10 cellular contexts compared by ENCODE assay signal in the genomic region with DNA sequence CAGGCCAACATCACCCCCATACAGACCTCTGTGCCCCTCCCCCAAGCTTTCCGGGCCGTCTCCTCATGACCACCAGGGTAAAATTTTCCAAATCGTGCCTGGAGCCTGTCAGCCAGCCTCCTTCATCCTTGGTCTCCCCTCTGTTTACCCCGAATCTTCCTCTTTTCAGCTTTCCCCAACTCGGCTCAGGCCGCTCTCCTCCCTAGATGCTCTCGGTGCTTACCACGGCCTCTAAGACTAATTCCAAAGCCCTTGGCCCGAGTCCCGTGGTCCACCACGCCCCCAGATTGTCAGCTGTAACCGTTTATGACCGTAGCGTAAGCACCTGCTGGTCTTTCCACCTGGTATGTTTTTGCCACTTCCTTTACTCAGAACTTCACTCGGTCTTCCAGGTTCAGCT. TPM values are rescaled to one million over a fixed set of nuclear protein-coding genes. Genes with fewer than 3 reads are reported as not detected.
DNase-seq lines count a peak whose midpoint lies in the region; ATAC-seq and TF ChIP-seq lines count a peak whose summit lies in the region.
"Had no signal": no experiment of that assay in that cellular context is flagged by ENCODE, and none has a peak within 500 bp of the region (broad histone marks: within the 10 kb centered on the region; RNA-seq: fewer than 3 reads in every experiment).

No MANE protein-coding gene starts in this region.

- peaks cover 47% of the 10 kb centered on the region for H3K27me3 Mint-ChIP-seq in GM23338 (ENCODE audit: insufficient read depth, low read depth, poor library complexity)
- H3K27me3 Mint-ChIP-seq in activated T-helper 1 cell treated with anti-CD3 and anti-CD28 coated beads, Interleukin-12 subunit alpha, Interleukin-12 subunit beta, Interleukin-2, Interleukin-4 antibody, amounts not matched to agents 30 ng/mL and 10 ng/mL and 1 ng/mL, durations not matched to agents 14 hours and 24 hours and 36 hours (ENCODE audit: insufficient read depth): peaks cover 45% of the 10 kb centered on the region
- H3K27me3 Mint-ChIP-seq in naive thymus-derived CD4-positive, alpha-beta T cell: peaks cover 28 to 52% (median 38%) of the 10 kb centered on the region in 5 donors

- peaks cover 20% of the 10 kb centered on the region for H3K4me1 Mint-ChIP-seq in GM23338
- peaks cover 12% of the 10 kb centered on the region for H3K4me1 Mint-ChIP-seq in activated T-helper 1 cell treated with anti-CD3 and anti-CD28 coated beads, Interleukin-12 subunit alpha, Interleukin-12 subunit beta, Interleukin-2, Interleukin-4 antibody, amounts not matched to agents 30 ng/mL and 10 ng/mL and 1 ng/mL, durations not matched to agents 14 hours and 24 hours and 36 hours (ENCODE audit: low read depth)
- peaks cover 11 to 27% (median 21%) of the 10 kb centered on the region in 7 donors for H3K4me1 Mint-ChIP-seq in naive thymus-derived CD4-positive, alpha-beta T cell

- DNase-seq in DMS 273 (lab: John Stamatoyannopoulos, UW; ENCODE audit: unreplicated experiment): peak; percentile 58
- DNase-seq in DMS 273 treated with DMSO at 0.1 percent for 48 hours (lab: John Stamatoyannopoulos, UW): no peak
- no peak for DNase-seq in GM23338 (ENCODE audit: low spot score)
- DNase-seq in activated T-helper 1 cell treated with anti-CD3 and anti-CD28 coated beads, Interleukin-12 subunit alpha, Interleukin-12 subunit beta, Interleukin-2, Interleukin-4 antibody, amounts not matched to agents 30 ng/mL and 10 ng/mL and 1 ng/mL, durations not matched to agents 14 hours and 24 hours and 36 hours (ENCODE audit: low spot score): no peak
- no peak for DNase-seq in naive thymus-derived CD4-positive, alpha-beta T cell
- no peak for DNase-seq in NCI-H1694 (lab: John Stamatoyannopoulos, UW)
- no peak for DNase-seq in C1 segment of cervical spinal cord (lab: John Stamatoyannopoulos, UW)
- no peak for DNase-seq in thyroid gland

- H4K20me1 ChIP-seq in GM23338 (replicated peaks; ENCODE audit: insufficient read depth): peaks cover 9% of the 10 kb centered on the region

- peaks cover 5% of the 10 kb centered on the region; the same call in 1 of the 2 replicates for H3K4me1 ChIP-seq in GM23338 (ENCODE audit: insufficient read depth)
- peaks cover 0 to 13% of the 10 kb centered on the region in 2 donors for H3K4me1 ChIP-seq in naive thymus-derived CD4-positive, alpha-beta T cell (ENCODE audit: control insufficient read depth in 2 of 2, insufficient read depth in 2 of 2, low read length in 2 of 2)
- H3K4me1 ChIP-seq in thyroid gland: peaks cover 24 to 57% of the 10 kb centered on the region in 2 donors

- no peak for TF ChIP-seq POLR2A in thyroid gland (IDR thresholded peaks at IDR 0.05)

- H3K36me3 ChIP-seq in GM23338 (ENCODE audit: insufficient read depth) (no peaks in the 10 kb centered on the region), thyroid gland (no peaks in the 10 kb centered on the region)
- no peaks in the 10 kb centered on the region for H3K36me3 ChIP-seq in naive thymus-derived CD4-positive, alpha-beta T cell (ENCODE audit: control insufficient read depth in 2 of 3, insufficient read depth in 3 of 3, low read length in 3 of 3)
- H3K36me3 ChIP-seq: pancreas had no signal

- no peak for ATAC-seq in GM23338
- no peak for ATAC-seq in naive thymus-derived CD4-positive, alpha-beta T cell
- ATAC-seq: pancreas had no signal

- H3K79me2 ChIP-seq in GM23338 (replicated peaks; ENCODE audit: insufficient read depth): no peaks in the 10 kb centered on the region

- intact Hi-C loops in activated T-helper 1 cell treated with anti-CD3 and anti-CD28 coated beads, Interleukin-12 subunit alpha, Interleukin-12 subunit beta, Interleukin-2, Interleukin-4 antibody, amounts not matched to agents 30 ng/mL and 10 ng/mL and 1 ng/mL, durations not matched to agents 14 hours and 24 hours and 36 hours (cut with micrococcal nuclease): no loop called here
- intact Hi-C loops in naive thymus-derived CD4-positive, alpha-beta T cell (cut with micrococcal nuclease): no loop called here
- intact Hi-C loops in thyroid gland (cut with DNase I): loop anchor here (10.0 kb wide), 1 partner anchor 71 kb away; the partner anchor contains the start of gene AP1B1

- H3K9me3 ChIP-seq in naive thymus-derived CD4-positive, alpha-beta T cell (ENCODE audit: control insufficient read depth in 2 of 3, low read length in 3 of 3): no peaks in the 10 kb centered on the region
- no peaks in the 10 kb centered on the region for H3K9me3 ChIP-seq in thyroid gland
- H3K9me3 ChIP-seq: pancreas had no signal

- H3K27ac ChIP-seq in GM23338 (ENCODE audit: low read depth): no peak overlapping the region
- H3K27ac ChIP-seq in naive thymus-derived CD4-positive, alpha-beta T cell (ENCODE audit: low read depth, low read length): no peak overlapping the region
- no peak overlapping the region for H3K27ac ChIP-seq in thyroid gland
- H3K27ac ChIP-seq: 22Rv1, pancreas had no signal

- no peaks in the 10 kb centered on the region for H3K9me2 ChIP-seq in GM23338 (ENCODE audit: insufficient read depth)

- peak overlapping the region; percentile 84; the same call in 1 of the 2 replicates for H3K4me2 ChIP-seq in GM23338

- CTCF ChIA-PET in naive thymus-derived CD4-positive, alpha-beta T cell (lab: Charles Lee): no interaction called here

- no peak for TF ChIP-seq CTCF in GM23338 (conservative IDR thresholded peaks at IDR 0.05; ENCODE audit: low read depth in 2 of 2)
- TF ChIP-seq CTCF in thyroid gland (IDR thresholded peaks at IDR 0.05): no peak

- no peak overlapping the region for H3K27ac Mint-ChIP-seq in GM23338
- no peak overlapping the region for H3K27ac Mint-ChIP-seq in activated T-helper 1 cell treated with anti-CD3 and anti-CD28 coated beads, Interleukin-12 subunit alpha, Interleukin-12 subunit beta, Interleukin-2, Interleukin-4 antibody, amounts not matched to agents 30 ng/mL and 10 ng/mL and 1 ng/mL, durations not matched to agents 14 hours and 24 hours and 36 hours
- H3K27ac Mint-ChIP-seq in naive thymus-derived CD4-positive, alpha-beta T cell: peak overlapping the region in 1 of 9 donors; percentile 11

- no peak overlapping the region for H2AFZ ChIP-seq in GM23338

- peaks cover 24% of the 10 kb centered on the region for H3F3A ChIP-seq in GM23338 (replicated peaks; ENCODE audit: low read depth)

- H3K4me3 ChIP-seq in GM23338: 0 out of 2 replicates have a peak overlapping the region, but pooled peaks have one; percentile 61
- no peak overlapping the region for H3K4me3 ChIP-seq in naive thymus-derived CD4-positive, alpha-beta T cell (ENCODE audit: low read length)
- H3K4me3 ChIP-seq in thyroid gland (replicated peaks in 1 of 3): no peak overlapping the region

- H3K27me3 ChIP-seq in GM23338 (ENCODE audit: insufficient read depth): peaks cover 54% of the 10 kb centered on the region
- H3K27me3 ChIP-seq in naive thymus-derived CD4-positive, alpha-beta T cell (ENCODE audit: control insufficient read depth in 2 of 2, insufficient read depth in 2 of 2, low read length in 2 of 2): peaks cover 0 to 27% of the 10 kb centered on the region in 2 donors
- peaks cover 17% of the 10 kb centered on the region for H3K27me3 ChIP-seq in thyroid gland

- H3K4me3 Mint-ChIP-seq in GM23338: peak overlapping the region; percentile 68
- peak overlapping the region; percentile 40 for H3K4me3 Mint-ChIP-seq in activated T-helper 1 cell treated with anti-CD3 and anti-CD28 coated beads, Interleukin-12 subunit alpha, Interleukin-12 subunit beta, Interleukin-2, Interleukin-4 antibody, amounts not matched to agents 30 ng/mL and 10 ng/mL and 1 ng/mL, durations not matched to agents 14 hours and 24 hours and 36 hours
- peak overlapping the region; percentile 48 to 79 (median 58) for H3K4me3 Mint-ChIP-seq in naive thymus-derived CD4-positive, alpha-beta T cell

- POLR2A ChIA-PET in naive thymus-derived CD4-positive, alpha-beta T cell (lab: Charles Lee): no interaction called here

- peaks cover 7% of the 10 kb centered on the region; the same call in 1 of the 3 replicates for H3K36me3 Mint-ChIP-seq in GM23338 (ENCODE audit: low read depth)
- no peaks in the 10 kb centered on the region for H3K36me3 Mint-ChIP-seq in activated T-helper 1 cell treated with anti-CD3 and anti-CD28 coated beads, Interleukin-12 subunit alpha, Interleukin-12 subunit beta, Interleukin-2, Interleukin-4 antibody, amounts not matched to agents 30 ng/mL and 10 ng/mL and 1 ng/mL, durations not matched to agents 14 hours and 24 hours and 36 hours (ENCODE audit: low read depth)
- H3K36me3 Mint-ChIP-seq in naive thymus-derived CD4-positive, alpha-beta T cell: peaks cover 0 to 3% (median 0%) of the 10 kb centered on the region in 5 donors

- WGBS in thyroid gland, 2 donors: 8 to 13% methylated on average over 15 of the region's 15 CpGs

- peaks cover 21% of the 10 kb centered on the region for H3K9me3 Mint-ChIP-seq in GM23338
- no peaks in the 10 kb centered on the region for H3K9me3 Mint-ChIP-seq in activated T-helper 1 cell treated with anti-CD3 and anti-CD28 coated beads, Interleukin-12 subunit alpha, Interleukin-12 subunit beta, Interleukin-2, Interleukin-4 antibody, amounts not matched to agents 30 ng/mL and 10 ng/mL and 1 ng/mL, durations not matched to agents 14 hours and 24 hours and 36 hours
- H3K9me3 Mint-ChIP-seq in naive thymus-derived CD4-positive, alpha-beta T cell: peaks cover 0 to 2% (median 0%) of the 10 kb centered on the region in 11 donors

RNA-seq across cellular contexts. Expression of gene RASL10A, which starts 1.4 kb away (rescaled TPM):
- total RNA-seq in GM23338 (2014; rRNA removed; shearing (Covaris generic)): 0.54 and 3.0 TPM in 2 replicates
- 0.99 and 1.6 TPM in 2 replicates for polyA plus RNA-seq in GM23338 (2016; fragmentation: Nextera tagmentation; extraction: Ambion mirVana)
- total RNA-seq in activated T-helper 1 cell treated with anti-CD3 and anti-CD28 coated beads, Interleukin-12 subunit alpha, Interleukin-12 subunit beta, Interleukin-2, Interleukin-4 antibody, amounts not matched to agents 30 ng/mL and 10 ng/mL and 1 ng/mL, durations not matched to agents 14 hours and 24 hours and 36 hours: 0.15 and 0.65 TPM in 2 replicates
- total RNA-seq in naive thymus-derived CD4-positive, alpha-beta T cell: 1 to 10 TPM in 2 of 5 experiments, under 1 TPM in 2, not detected in 1; 0.32 to 1.7 (median 0.89) TPM
- not detected for polyA plus RNA-seq in naive thymus-derived CD4-positive, alpha-beta T cell
- total RNA-seq in thyroid gland: 1 to 10 TPM in 1 of 4 donors, under 1 TPM in 1, not detected in 2; 0.67 to 1.7 TPM

RNA-seq across cellular contexts. Expression of gene GAS2L1, which starts 7.6 kb away (rescaled TPM):
- 4.9 and 9.5 TPM in 2 replicates for total RNA-seq in GM23338 (2014; rRNA removed; shearing (Covaris generic))
- 3.7 and 5.2 TPM in 2 replicates for polyA plus RNA-seq in GM23338 (2016; fragmentation: Nextera tagmentation; extraction: Ambion mirVana)
- 2.6 and 3.2 TPM in 2 replicates for total RNA-seq in activated T-helper 1 cell treated with anti-CD3 and anti-CD28 coated beads, Interleukin-12 subunit alpha, Interleukin-12 subunit beta, Interleukin-2, Interleukin-4 antibody, amounts not matched to agents 30 ng/mL and 10 ng/mL and 1 ng/mL, durations not matched to agents 14 hours and 24 hours and 36 hours
- 1 to 10 TPM in 2 of 5 experiments, under 1 TPM in 2, not detected in 1; 0.37 to 7.5 (median 2.0) TPM for total RNA-seq in naive thymus-derived CD4-positive, alpha-beta T cell
- under 1 TPM in 1 of 2 donors, not detected in 1; 0.09 TPM for polyA plus RNA-seq in naive thymus-derived CD4-positive, alpha-beta T cell
- total RNA-seq in thyroid gland: 10 to 100 TPM in 3 of 4 donors, 1 to 10 TPM in 1; 9.3 to 22.2 (median 15.7) TPM

RNA-seq across cellular contexts. Expression of gene EWSR1, which starts 46.0 kb away (rescaled TPM):
- 390 and 427 TPM in 2 replicates for total RNA-seq in GM23338 (2014; rRNA removed; shearing (Covaris generic))
- polyA plus RNA-seq in GM23338 (2016; fragmentation: Nextera tagmentation; extraction: Ambion mirVana): 382 and 391 TPM in 2 replicates
- total RNA-seq in activated T-helper 1 cell treated with anti-CD3 and anti-CD28 coated beads, Interleukin-12 subunit alpha, Interleukin-12 subunit beta, Interleukin-2, Interleukin-4 antibody, amounts not matched to agents 30 ng/mL and 10 ng/mL and 1 ng/mL, durations not matched to agents 14 hours and 24 hours and 36 hours: 454 and 463 TPM in 2 replicates
- 100 to 1,000 TPM; 249 to 366 (median 273) TPM for total RNA-seq in naive thymus-derived CD4-positive, alpha-beta T cell
- polyA plus RNA-seq in naive thymus-derived CD4-positive, alpha-beta T cell: 100 to 1,000 TPM; 189 to 195 TPM
- total RNA-seq in thyroid gland: 100 to 1,000 TPM; 205 to 290 (median 258) TPM

RNA-seq across cellular contexts. Expression of gene RHBDD3, which starts 46.3 kb away (rescaled TPM):
- total RNA-seq in GM23338 (2014; rRNA removed; shearing (Covaris generic)): 95.6 and 115 TPM in 2 replicates
- polyA plus RNA-seq in GM23338 (2016; fragmentation: Nextera tagmentation; extraction: Ambion mirVana): 55.0 and 60.3 TPM in 2 replicates
- 53.3 and 59.4 TPM in 2 replicates for total RNA-seq in activated T-helper 1 cell treated with anti-CD3 and anti-CD28 coated beads, Interleukin-12 subunit alpha, Interleukin-12 subunit beta, Interleukin-2, Interleukin-4 antibody, amounts not matched to agents 30 ng/mL and 10 ng/mL and 1 ng/mL, durations not matched to agents 14 hours and 24 hours and 36 hours
- 10 to 100 TPM; 10.8 to 39.4 (median 14.7) TPM for total RNA-seq in naive thymus-derived CD4-positive, alpha-beta T cell
- 10 to 100 TPM in 1 of 2 donors, 1 to 10 TPM in 1; 8.1 to 13.0 TPM for polyA plus RNA-seq in naive thymus-derived CD4-positive, alpha-beta T cell
- total RNA-seq in thyroid gland: 10 to 100 TPM; 27.8 to 54.9 (median 48.9) TPM
